8 cellular contexts compared by ENCODE assay signal in the genomic region with DNA sequence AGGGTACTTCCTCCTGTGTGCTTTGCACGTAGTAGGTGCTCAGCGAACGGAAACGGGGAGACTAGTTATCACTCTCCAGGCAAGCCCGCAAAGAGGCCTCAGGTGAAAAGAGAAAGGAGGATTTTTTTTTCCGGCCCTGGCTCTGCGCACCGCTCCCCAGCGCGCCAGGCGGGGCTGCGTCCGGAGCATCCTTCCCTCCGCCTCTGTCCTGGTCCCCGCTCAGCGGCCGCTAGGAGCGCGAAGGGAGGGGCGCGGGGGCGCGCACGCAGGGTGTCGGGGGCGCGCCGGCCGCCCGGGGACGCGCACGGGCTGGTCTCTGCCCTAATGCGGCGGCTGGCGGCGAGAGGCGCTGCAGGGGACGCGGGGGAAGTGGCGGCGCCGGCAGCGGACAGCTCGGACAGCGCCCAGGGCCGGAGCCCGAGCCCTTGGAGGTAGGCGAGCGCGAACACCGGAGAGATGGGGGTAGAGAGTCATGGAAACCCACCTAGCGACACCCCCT. TPM values are rescaled to one million over a fixed set of nuclear protein-coding genes. Genes with fewer than 3 reads are reported as not detected.
DNase-seq lines count a peak whose midpoint lies in the region; ATAC-seq and TF ChIP-seq lines count a peak whose summit lies in the region.

No MANE protein-coding gene starts in this region.

- 1 to 5% methylated on average over 26 to 32 of the region's 53 CpGs for WGBS in upper lobe of left lung, 2 donors

- H3K9me3 ChIP-seq in upper lobe of left lung, result no peaks in the 10 kb centered on the region

- TF ChIP-seq EP300 in upper lobe of left lung (IDR thresholded peaks at IDR 0.05), result no peak

- peak in 1 of 2 donors; percentile 74 for ATAC-seq in upper lobe of left lung (ENCODE audit: low FRiP score in 2 of 2)
- no peak for ATAC-seq in GM19324 (IDR thresholded peaks at IDR 0.05; ENCODE audit: low FRiP score, unreplicated experiment)
- ATAC-seq in HG03039 (IDR thresholded peaks at IDR 0.05; ENCODE audit: unreplicated experiment), result no peak

- H3K27me3 ChIP-seq in upper lobe of left lung, result peaks cover 0 to 8% (median 2%) of the 10 kb centered on the region in 4 donors

- H3K36me3 ChIP-seq in upper lobe of left lung, result no peaks in the 10 kb centered on the region

- H3K4me3 ChIP-seq in upper lobe of left lung, result peak overlapping the region; percentile 14 to 49 (median 38)

- no peak for TF ChIP-seq POLR2A in upper lobe of left lung (IDR thresholded peaks at IDR 0.05)

- intact Hi-C loops in head of caudate nucleus (cut with DNase I), result loop anchor here (5.0 kb wide), 2 partner anchors 44 to 114 kb away; a partner anchor contains a TSS

- H3K27ac ChIP-seq in upper lobe of left lung, result peak overlapping the region in 1 of 4 donors; percentile 39

- 0 out of 3 replicates have a peak, but pooled peaks have one; percentile 3 for TF ChIP-seq CTCF in GM12872 (IDR thresholded peaks at IDR 0.05; ENCODE audit: insufficient read depth, low read depth, low read length)
- TF ChIP-seq CTCF in upper lobe of left lung (IDR thresholded peaks at IDR 0.05), result peak in 2 of 6 experiments; percentile 5 to 33

- H3K4me1 ChIP-seq in upper lobe of left lung, result peaks cover 0 to 9% (median 2%) of the 10 kb centered on the region in 4 donors

- peak; percentile 77 for DNase-seq in NCI-H2171 treated with DMSO at 0.1 percent for 48 hours (lab: John Stamatoyannopoulos, UW)
- peak; percentile 19 for DNase-seq in activated T-helper 9 cell treated with anti-CD3 and anti-CD28 coated beads, Interleukin-2, amount 50 U/mL, for 16 hours (ENCODE audit: low read depth)
- peak; percentile 60 to 94 (median 88) for DNase-seq in head of caudate nucleus
- DNase-seq in nucleus accumbens (lab: John Stamatoyannopoulos, UW), result peak in 52 of 56 donors; percentile 38 to 92 (median 75)
- DNase-seq in upper lobe of left lung, result peak in 1 of 2 donors; percentile 93

RNA-seq across cellular contexts. Expression of a gene that starts 42.3 kb away (rescaled TPM):
- total RNA-seq in upper lobe of left lung, result 10 to 100 TPM in 1 of 6 donors, 1 to 10 TPM in 5; 5.5 to 16.8 (median 6.9) TPM
